Comparison of ENCODE assay signal across 16 cellular contexts in genomic region chr12:89344043-89344861, GRCh38. TPM values are rescaled to one million over a fixed set of nuclear protein-coding genes. Genes with fewer than 3 reads are reported as not detected.
A peak's percentile ranks its signal among the peaks of the same experiment; 100 is the strongest.
DNase-seq lines count a peak whose midpoint lies in the region; ATAC-seq and TF ChIP-seq lines count a peak whose summit lies in the region.
"Had no signal": no experiment of that assay in that cellular context is flagged by ENCODE, and none has a peak within 500 bp of the region (broad histone marks: within the 10 kb centered on the region; RNA-seq: fewer than 3 reads in every experiment).

No MANE protein-coding gene starts in this region.

- H3K9me3 ChIP-seq in right cardiac atrium (ENCODE audit: control insufficient read depth, low read length) (no peaks in the 10 kb centered on the region), mesodermal cell (ENCODE audit: control insufficient read depth, low read length) (no peaks in the 10 kb centered on the region)
- H3K9me3 ChIP-seq: gastrocnemius medialis had no signal

- DNase-seq in right cardiac atrium (no peak), Right ventricle myocardium inferior (ENCODE audit: missing footprints) (no peak), HEK293T (ENCODE audit: extremely low spot score) (no peak), COLO668 (lab: John Stamatoyannopoulos, UW; ENCODE audit: unreplicated experiment) (no peak)
- DNase-seq in activated T-helper 1 cell treated with anti-CD3 and anti-CD28 coated beads, Interleukin-12 subunit alpha, Interleukin-12 subunit beta, Interleukin-2, Interleukin-4 antibody, amounts not matched to agents 30 ng/mL and 10 ng/mL and 1 ng/mL, durations not matched to agents 14 hours and 24 hours and 36 hours (ENCODE audit: low spot score), result no peak
- DNase-seq: activated CD4-positive, CD25-positive, alpha-beta regulatory T cell; activated effector memory CD4-positive, alpha-beta T cell treated with anti-CD3 and anti-CD28 coated beads, Interleukin-2, amount 50 U/mL, for 16 hours; aorta; gastrocnemius medialis; left ventricle myocardium superior; NCI-H1092 treated with DMSO at 0.1 percent for 48 hours; NCI-H2171 had no signal

- 87% methylated on average over 10 of the region's 10 CpGs for WGBS in right cardiac atrium
- WGBS in mesodermal cell (ENCODE audit: insufficient coverage in 2 of 2), 2 experiments, result 91 to 93% methylated on average over 6 to 7 of the region's 10 CpGs

- CTCF ChIA-PET in HEK293T (lab: Yijun Ruan, JAX), result no interaction called here

- intact Hi-C loops in right cardiac atrium (cut with DNase I) (loop anchor here in 3 of 4 donors (10.0 kb wide), 3 partner anchors 109 to 289 kb away; no protein-coding TSS in a partner anchor), Right ventricle myocardium inferior (cut with DNase I) (no loop called here)
- intact Hi-C loops in activated T-helper 1 cell treated with anti-CD3 and anti-CD28 coated beads, Interleukin-12 subunit alpha, Interleukin-12 subunit beta, Interleukin-2, Interleukin-4 antibody, amounts not matched to agents 30 ng/mL and 10 ng/mL and 1 ng/mL, durations not matched to agents 14 hours and 24 hours and 36 hours (cut with micrococcal nuclease), result no loop called here

- H3K27ac ChIP-seq in right cardiac atrium (ENCODE audit: low read length) (peak overlapping the region; percentile 30), mesodermal cell (ENCODE audit: low read depth, low read length, severe bottlenecking) (peak overlapping the region; percentile 30)
- H3K27ac ChIP-seq: epithelial cell of prostate, gastrocnemius medialis had no signal

- H3K4me1 ChIP-seq in right cardiac atrium (ENCODE audit: control insufficient read depth, insufficient read depth, low read length), result peaks cover 3% of the 10 kb centered on the region
- H3K4me1 ChIP-seq in mesodermal cell (ENCODE audit: control insufficient read depth, insufficient read depth, low read length, poor library complexity, severe bottlenecking), result peaks cover 21% of the 10 kb centered on the region

- peak overlapping the region; percentile 70 for H3K27ac Mint-ChIP-seq in activated T-helper 1 cell treated with anti-CD3 and anti-CD28 coated beads, Interleukin-12 subunit alpha, Interleukin-12 subunit beta, Interleukin-2, Interleukin-4 antibody, amounts not matched to agents 30 ng/mL and 10 ng/mL and 1 ng/mL, durations not matched to agents 14 hours and 24 hours and 36 hours

- H3K27me3 Mint-ChIP-seq in activated T-helper 1 cell treated with anti-CD3 and anti-CD28 coated beads, Interleukin-12 subunit alpha, Interleukin-12 subunit beta, Interleukin-2, Interleukin-4 antibody, amounts not matched to agents 30 ng/mL and 10 ng/mL and 1 ng/mL, durations not matched to agents 14 hours and 24 hours and 36 hours (ENCODE audit: insufficient read depth), result no peaks in the 10 kb centered on the region

- no peak overlapping the region for H3K4me3 ChIP-seq in right cardiac atrium (ENCODE audit: low read length)
- no peak overlapping the region for H3K4me3 ChIP-seq in mesodermal cell (ENCODE audit: extremely low read depth, insufficient read depth, low read length, poor library complexity, severe bottlenecking)
- H3K4me3 ChIP-seq: gastrocnemius medialis had no signal

- H3K36me3 ChIP-seq in mesodermal cell (ENCODE audit: control insufficient read depth, insufficient read depth, low read length), result peaks cover 25% of the 10 kb centered on the region
- H3K36me3 ChIP-seq: gastrocnemius medialis had no signal

- no peaks in the 10 kb centered on the region for H3K27me3 ChIP-seq in right cardiac atrium (ENCODE audit: control insufficient read depth, insufficient read depth)

- peaks cover 3% of the 10 kb centered on the region for H3K9me3 Mint-ChIP-seq in activated T-helper 1 cell treated with anti-CD3 and anti-CD28 coated beads, Interleukin-12 subunit alpha, Interleukin-12 subunit beta, Interleukin-2, Interleukin-4 antibody, amounts not matched to agents 30 ng/mL and 10 ng/mL and 1 ng/mL, durations not matched to agents 14 hours and 24 hours and 36 hours

- POLR2A ChIA-PET in HEK293T (lab: Yijun Ruan, JAX), result no interaction called here

- no peak for ATAC-seq in right cardiac atrium
- no peak for ATAC-seq in Right ventricle myocardium inferior
- ATAC-seq in GM18511 (IDR thresholded peaks at IDR 0.05; ENCODE audit: unreplicated experiment), result no peak
- ATAC-seq in GM19397 (IDR thresholded peaks at IDR 0.05; ENCODE audit: unreplicated experiment), result no peak
- ATAC-seq: gastrocnemius medialis, left ventricle myocardium superior had no signal

- H3K4me3 Mint-ChIP-seq in activated T-helper 1 cell treated with anti-CD3 and anti-CD28 coated beads, Interleukin-12 subunit alpha, Interleukin-12 subunit beta, Interleukin-2, Interleukin-4 antibody, amounts not matched to agents 30 ng/mL and 10 ng/mL and 1 ng/mL, durations not matched to agents 14 hours and 24 hours and 36 hours, result no peak overlapping the region

- peaks cover 43% of the 10 kb centered on the region for H3K36me3 Mint-ChIP-seq in activated T-helper 1 cell treated with anti-CD3 and anti-CD28 coated beads, Interleukin-12 subunit alpha, Interleukin-12 subunit beta, Interleukin-2, Interleukin-4 antibody, amounts not matched to agents 30 ng/mL and 10 ng/mL and 1 ng/mL, durations not matched to agents 14 hours and 24 hours and 36 hours (ENCODE audit: low read depth)

- H3K4me1 Mint-ChIP-seq in activated T-helper 1 cell treated with anti-CD3 and anti-CD28 coated beads, Interleukin-12 subunit alpha, Interleukin-12 subunit beta, Interleukin-2, Interleukin-4 antibody, amounts not matched to agents 30 ng/mL and 10 ng/mL and 1 ng/mL, durations not matched to agents 14 hours and 24 hours and 36 hours (ENCODE audit: low read depth), result peaks cover 73% of the 10 kb centered on the region

TF ChIP-seq in HEK293T, 16 proteins besides CTCF, POLR2A, EP300 and RAD21:
- TF ChIP-seq LEF1 (IDR thresholded peaks at IDR 0.05; ENCODE audit: borderline replicate concordance) (no peak), FOXK2 (IDR thresholded peaks at IDR 0.05) (no peak), BHLHE40 (IDR thresholded peaks at IDR 0.05; ENCODE audit: borderline replicate concordance) (no peak), SP1 (IDR thresholded peaks at IDR 0.05) (no peak), SUZ12 (IDR thresholded peaks at IDR 0.05) (no peak), ARNT (IDR thresholded peaks at IDR 0.05) (no peak), ZNF384 (IDR thresholded peaks at IDR 0.05) (no peak), CTBP1 (IDR thresholded peaks at IDR 0.05; ENCODE audit: borderline replicate concordance) (no peak), NFRKB (IDR thresholded peaks at IDR 0.05) (no peak), HDGF (IDR thresholded peaks at IDR 0.05; ENCODE audit: borderline replicate concordance) (no peak), FOXA1 (IDR thresholded peaks at IDR 0.05) (no peak), ELF4 (IDR thresholded peaks at IDR 0.05) (no peak), FOXM1 (IDR thresholded peaks at IDR 0.05; ENCODE audit: borderline replicate concordance) (no peak), TARDBP (IDR thresholded peaks at IDR 0.05) (no peak), L3MBTL2 (conservative IDR thresholded peaks at IDR 0.05) (no peak)

RNA-seq across cellular contexts. Expression of gene DUSP6, which starts 8.0 kb away (rescaled TPM):
- total RNA-seq in right cardiac atrium (10 to 100 TPM; 18.6 to 27.8 (median 24.1) TPM), Right ventricle myocardium inferior (25.0 TPM)
- polyA plus RNA-seq in right cardiac atrium, result 18.5 TPM
- 108 and 115 TPM in 2 replicates for total RNA-seq in activated T-helper 1 cell treated with anti-CD3 and anti-CD28 coated beads, Interleukin-12 subunit alpha, Interleukin-12 subunit beta, Interleukin-2, Interleukin-4 antibody, amounts not matched to agents 30 ng/mL and 10 ng/mL and 1 ng/mL, durations not matched to agents 14 hours and 24 hours and 36 hours
- 378 TPM for polyA plus RNA-seq in mesodermal cell (2013, experiment 1 of 2)
- 304 TPM for polyA plus RNA-seq in mesodermal cell (2013, experiment 2 of 2)

Comparison
In these comparisons a context has a peak if more than half of its experiments do, and no peak if none do; other contexts are left out.
1. intact Hi-C loops: an anchor here in right cardiac atrium (10.0 kb wide); none called in Right ventricle myocardium inferior and activated T-helper 1 cell treated with anti-CD3 and anti-CD28 coated beads, Interleukin-12 subunit alpha, Interleukin-12 subunit beta, Interleukin-2, Interleukin-4 antibody, amounts not matched to agents 30 ng/mL and 10 ng/mL and 1 ng/mL, durations not matched to agents 14 hours and 24 hours and 36 hours.